26 cellular contexts compared by ENCODE assay signal in the genomic region with DNA sequence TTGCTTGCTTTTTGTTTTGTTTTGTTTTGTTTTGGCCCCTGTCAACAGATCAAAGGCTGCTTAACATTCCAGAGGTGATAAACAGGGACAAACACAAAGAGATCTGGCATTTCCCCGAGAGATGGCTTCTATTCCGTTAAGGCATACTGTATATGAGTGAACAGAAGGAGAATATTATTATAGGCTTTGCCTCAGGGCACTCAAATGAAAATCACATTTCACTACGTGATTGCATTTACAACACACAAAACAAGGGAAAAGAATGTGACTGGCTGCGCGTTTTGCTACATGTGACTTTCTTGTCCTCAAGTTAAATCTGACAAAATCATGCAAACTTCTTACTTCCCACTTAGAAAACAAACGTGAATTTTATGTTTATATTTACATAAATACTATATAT.
"Had no signal": no experiment of that assay in that cellular context is flagged by ENCODE, and none has a peak within 500 bp of the region (broad histone marks: within the 10 kb centered on the region; RNA-seq: fewer than 3 reads in every experiment).

No MANE protein-coding gene starts in this region.

- H3K9me3 Mint-ChIP-seq: endodermal cell had no signal

- H3K27ac ChIP-seq: colonic mucosa, coronary artery, dorsolateral prefrontal cortex, epithelial cell of prostate, esophagus muscularis mucosa, esophagus squamous epithelium, foreskin keratinocyte, gastrocnemius medialis, gastroesophageal sphincter, heart left ventricle, heart right ventricle had no signal

- H3K27ac Mint-ChIP-seq: dendritic cell treated with granulocyte-macrophage colony-stimulating factor and Interleukin-4, amounts not matched to agents 40 ng/mL and 50 ng/mL, for 4 days; effector memory CD8-positive, alpha-beta T cell; endodermal cell had no signal

- H3K9me3 ChIP-seq: colonic mucosa, esophagus muscularis mucosa, gastroesophageal sphincter had no signal

- H3K4me3 Mint-ChIP-seq: dendritic cell treated with granulocyte-macrophage colony-stimulating factor and Interleukin-4, amounts not matched to agents 40 ng/mL and 50 ng/mL, for 4 days; effector memory CD8-positive, alpha-beta T cell; endodermal cell had no signal

- H3K27me3 Mint-ChIP-seq: dendritic cell treated with granulocyte-macrophage colony-stimulating factor and Interleukin-4, amounts not matched to agents 40 ng/mL and 50 ng/mL, for 4 days; effector memory CD8-positive, alpha-beta T cell had no signal

- H3K4me1 ChIP-seq: colonic mucosa, esophagus muscularis mucosa, esophagus squamous epithelium, foreskin keratinocyte, gastrocnemius medialis, gastroesophageal sphincter, heart left ventricle, heart right ventricle had no signal

- DNase-seq: colonic mucosa; cortex of kidney; dermis blood vessel endothelial cell; dorsolateral prefrontal cortex; effector CD4-positive, alpha-beta T cell; effector CD8-positive, alpha-beta T cell; effector memory CD4-positive, alpha-beta T cell; effector memory CD8-positive, alpha-beta T cell; endodermal cell; erythroblast; esophagus squamous epithelium; foreskin fibroblast; foreskin keratinocyte; gastrocnemius medialis; glutamatergic neuron; head of caudate nucleus; heart left ventricle; heart right ventricle had no signal

- H3K4me3 ChIP-seq: colonic mucosa, coronary artery, dorsolateral prefrontal cortex, esophagus muscularis mucosa, esophagus squamous epithelium, gastrocnemius medialis, gastroesophageal sphincter, heart left ventricle, heart right ventricle had no signal

- H3K36me3 ChIP-seq: colonic mucosa, esophagus muscularis mucosa, esophagus squamous epithelium, gastrocnemius medialis, gastroesophageal sphincter, heart left ventricle, heart right ventricle had no signal

- H3K27me3 ChIP-seq: colonic mucosa, dorsolateral prefrontal cortex, esophagus muscularis mucosa, esophagus squamous epithelium, foreskin keratinocyte, gastrocnemius medialis, gastroesophageal sphincter, heart left ventricle, heart right ventricle had no signal

- FAIRE-seq: colon, endothelial cell of umbilical vein, frontal cortex had no signal
